ENCODE assay signal across 20 cellular contexts in genomic region chr19:35615036-35615435, GRCh38. TPM values are rescaled to one million over a fixed set of nuclear protein-coding genes. Genes with fewer than 3 reads are reported as not detected.
DNase-seq lines count a peak whose midpoint lies in the region; ATAC-seq and TF ChIP-seq lines count a peak whose summit lies in the region.
"Had no signal": no experiment of that assay in that cellular context is flagged by ENCODE, and none has a peak within 500 bp of the region (broad histone marks: within the 10 kb centered on the region; RNA-seq: fewer than 3 reads in every experiment).

No MANE protein-coding gene starts in this region.

- H3K4me3 Mint-ChIP-seq in endothelial cell (ENCODE audit: unreplicated experiment) = peak overlapping the region; percentile 11
- no peak overlapping the region for H3K4me3 Mint-ChIP-seq in stimulated activated memory B cell treated with anti-CD40 and anti-IgM and Interleukin-4, amounts not matched to agents 10 μg/mL and 1 μg/mL and 100 μg/mL, for 72 hours
- H3K4me3 Mint-ChIP-seq: CD14-positive monocyte; CD8-positive, alpha-beta T cell; HFFc6 had no signal

- peaks cover 8% of the 10 kb centered on the region for H3K36me3 Mint-ChIP-seq in endothelial cell (ENCODE audit: low read depth, unreplicated experiment)
- peaks cover 32% of the 10 kb centered on the region for H3K36me3 Mint-ChIP-seq in stimulated activated memory B cell treated with anti-CD40 and anti-IgM and Interleukin-4, amounts not matched to agents 10 μg/mL and 1 μg/mL and 100 μg/mL, for 72 hours

- no peak overlapping the region for H3K27ac Mint-ChIP-seq in endothelial cell (ENCODE audit: unreplicated experiment)
- peak overlapping the region; percentile 94 for H3K27ac Mint-ChIP-seq in stimulated activated memory B cell treated with anti-CD40 and anti-IgM and Interleukin-4, amounts not matched to agents 10 μg/mL and 1 μg/mL and 100 μg/mL, for 72 hours
- H3K27ac Mint-ChIP-seq: CD8-positive, alpha-beta T cell; HFFc6 had no signal

- peaks cover 5% of the 10 kb centered on the region for H3K27me3 Mint-ChIP-seq in endothelial cell (ENCODE audit: unreplicated experiment)
- H3K27me3 Mint-ChIP-seq in stimulated activated memory B cell treated with anti-CD40 and anti-IgM and Interleukin-4, amounts not matched to agents 10 μg/mL and 1 μg/mL and 100 μg/mL, for 72 hours = no peaks in the 10 kb centered on the region

- H3K9me3 Mint-ChIP-seq in endothelial cell (ENCODE audit: unreplicated experiment) = no peaks in the 10 kb centered on the region
- no peaks in the 10 kb centered on the region for H3K9me3 Mint-ChIP-seq in stimulated activated memory B cell treated with anti-CD40 and anti-IgM and Interleukin-4, amounts not matched to agents 10 μg/mL and 1 μg/mL and 100 μg/mL, for 72 hours
- H3K9me3 Mint-ChIP-seq: CD8-positive, alpha-beta T cell; HFFc6 had no signal

- TF ChIP-seq CTCF in endothelial cell (IDR thresholded peaks at IDR 0.05; ENCODE audit: unreplicated experiment) = no peak

- intact Hi-C loops in Right ventricle myocardium inferior (cut with DNase I) (no loop called here), Right ventricle myocardium superior (cut with DNase I) (no loop called here)

- H3K4me1 Mint-ChIP-seq in endothelial cell (ENCODE audit: unreplicated experiment) = peaks cover 8% of the 10 kb centered on the region
- peaks cover 32% of the 10 kb centered on the region for H3K4me1 Mint-ChIP-seq in stimulated activated memory B cell treated with anti-CD40 and anti-IgM and Interleukin-4, amounts not matched to agents 10 μg/mL and 1 μg/mL and 100 μg/mL, for 72 hours

- ATAC-seq in Right ventricle myocardium inferior (no peak), Right ventricle myocardium superior (ENCODE audit: poor library complexity) (no peak), HG02678 (IDR thresholded peaks at IDR 0.05; ENCODE audit: unreplicated experiment) (no peak)
- ATAC-seq in stimulated activated memory B cell treated with anti-CD40 and anti-IgM and Interleukin-4, amounts not matched to agents 10 μg/mL and 1 μg/mL and 100 μg/mL, for 72 hours = no peak
- ATAC-seq: A549; CD8-positive, alpha-beta T cell; GM12878 had no signal

- DNase-seq in Right ventricle myocardium inferior (ENCODE audit: missing footprints) = peak; percentile 68
- DNase-seq in Right ventricle myocardium superior = no peak
- DNase-seq in endothelial cell (ENCODE audit: low spot score) = no peak
- DNase-seq in DMS153 (lab: John Stamatoyannopoulos, UW) = no peak
- DNase-seq: 8988T; ACHN; AML-193; BE2C; Caco-2; CD8-positive, alpha-beta T cell; DMS79; EL; GDM1; GOT3; HFFc6 had no signal

RNA-seq across cellular contexts. Expression of gene HAUS5, which starts 2.5 kb away (rescaled TPM):
- 5.2 TPM for total RNA-seq in Right ventricle myocardium inferior
- total RNA-seq in Right ventricle myocardium superior = 3.3 TPM
- total RNA-seq in endothelial cell (ENCODE audit: unreplicated experiment) = 30.2 TPM

RNA-seq across cellular contexts. Expression of gene RBM42, which starts 13.8 kb away (rescaled TPM):
- 51.5 TPM for total RNA-seq in Right ventricle myocardium inferior
- 48.9 TPM for total RNA-seq in Right ventricle myocardium superior
- total RNA-seq in endothelial cell (ENCODE audit: unreplicated experiment) = 116 TPM

RNA-seq across cellular contexts. Expression of gene ETV2, which starts 26.5 kb away (rescaled TPM):
- total RNA-seq in Right ventricle myocardium inferior (0.68 TPM), Right ventricle myocardium superior (0.32 TPM), endothelial cell (ENCODE audit: unreplicated experiment) (1,894 TPM)

RNA-seq across cellular contexts. Expression of gene PMIS2, which starts 29.1 kb away (rescaled TPM):
- not detected for total RNA-seq in Right ventricle myocardium inferior
- not detected for total RNA-seq in Right ventricle myocardium superior
- total RNA-seq in endothelial cell (ENCODE audit: unreplicated experiment) = not detected
- total RNA-seq: Caco-2; CD8-positive, alpha-beta T cell; GM12878; HFFc6 had no signal

RNA-seq across cellular contexts. Expression of gene COX6B1, which starts 33.1 kb away (rescaled TPM):
- 1,537 TPM for total RNA-seq in Right ventricle myocardium inferior
- 1,337 TPM for total RNA-seq in Right ventricle myocardium superior
- total RNA-seq in endothelial cell (ENCODE audit: unreplicated experiment) = 428 TPM

Comparison
In these comparisons a context has a peak if more than half of its experiments do, and no peak if none do; other contexts are left out.
1. RNA of gene ETV2, which starts 26.5 kb away (total RNA-seq): 1,894 TPM in endothelial cell (single experiment); 0.68 TPM in Right ventricle myocardium inferior (single experiment) and 0.32 TPM in Right ventricle myocardium superior (single experiment); every median in the first group is over 1,000 times any median in the second.